Comparison of ENCODE assay signal across 17 cellular contexts in the genomic region with DNA sequence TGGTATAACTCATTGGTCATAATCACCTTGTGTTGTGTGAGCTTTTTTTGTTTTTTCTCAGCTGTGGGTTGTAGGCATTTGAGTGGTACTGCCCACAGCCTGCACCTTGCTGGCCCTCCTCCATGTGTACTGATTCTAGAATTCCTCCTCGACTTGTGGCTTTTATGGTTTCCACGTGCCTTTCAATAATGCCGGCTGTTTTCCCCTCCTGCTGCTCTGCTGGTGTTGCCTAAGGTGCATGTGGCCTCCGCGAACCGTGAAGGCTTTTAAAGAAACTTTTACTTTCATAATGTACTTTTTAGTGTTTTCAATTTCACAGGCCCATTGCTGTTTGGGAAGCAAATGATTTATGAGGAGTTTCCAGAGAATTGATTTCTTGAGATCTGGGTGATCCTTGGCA.
DNase-seq lines count a peak whose midpoint lies in the region; ATAC-seq, FAIRE-seq and TF ChIP-seq lines count a peak whose summit lies in the region.
"Had no signal": no experiment of that assay in that cellular context is flagged by ENCODE, and none has a peak within 500 bp of the region (broad histone marks: within the 10 kb centered on the region; RNA-seq: fewer than 3 reads in every experiment).

No MANE protein-coding gene starts in this region.

- POLR2A ChIA-PET in HEK293T (lab: Yijun Ruan, JAX), result no interaction called here

- peak; percentile 23 for FAIRE-seq in GM19239 (lab: Jason Lieb, UNC)
- peak; percentile 73 for FAIRE-seq in urothelium cell line (lab: Jason Lieb, UNC)
- FAIRE-seq: small intestine had no signal

- no peak for DNase-seq in GM19239 (ENCODE audit: insufficient read length, low spot score)
- no peak for DNase-seq in HEK293T (ENCODE audit: extremely low spot score)
- peak; percentile 43 for DNase-seq in MV-4-11 (lab: John Stamatoyannopoulos, UW)
- DNase-seq in urothelium cell line (ENCODE audit: low spot score), result no peak
- no peak for DNase-seq in activated CD8-positive, alpha-beta memory T cell treated with anti-CD3 and anti-CD28 coated beads, Interleukin-2, amount 50 U/mL, for 4 hours
- DNase-seq: AML-193; body of pancreas; Caco-2; colonic mucosa; foreskin melanocyte; left cardiac atrium; NCI-H1105 treated with DMSO at 0.1 percent for 48 hours; PC-9; small intestine; stimulated activated CD4-positive, alpha-beta T cell treated with anti-CD3 and anti-CD28 coated beads, Interleukin-4, amount 100 ng/mL, for 24 hours had no signal

- ATAC-seq in GM19397 (IDR thresholded peaks at IDR 0.05; ENCODE audit: unreplicated experiment) (no peak), HG03342 (IDR thresholded peaks at IDR 0.05; ENCODE audit: unreplicated experiment) (no peak)
- ATAC-seq: body of pancreas, left cardiac atrium had no signal

- CTCF ChIA-PET in HEK293T (lab: Yijun Ruan, JAX), result interaction anchor here (0.6 kb wide), 1 partner anchor 1294 kb away, joined by 3 read pairs; no protein-coding TSS in a partner anchor

TF ChIP-seq in HEK293T, 16 proteins besides CTCF, POLR2A, EP300 and RAD21:
- TF ChIP-seq SP1 (IDR thresholded peaks at IDR 0.05) (no peak), ARNT (IDR thresholded peaks at IDR 0.05) (no peak), ELF4 (IDR thresholded peaks at IDR 0.05) (no peak), L3MBTL2 (conservative IDR thresholded peaks at IDR 0.05) (peak; percentile 46; the same call in 1 of the 2 replicates)
TF ChIP-seq in HEK293T: peak in this region for 1.
